1 cellular context compared by ENCODE assay signal in genomic region chr19:52296773-52297600, GRCh38.
A peak's percentile ranks its signal among the peaks of the same experiment; 100 is the strongest.
TF ChIP-seq lines count a peak whose summit lies in the region.

ZNF480 (plus strand) TSS chr19:52297169; CDS start chr19:52300413, 3,244 bp downstream.

TF ChIP-seq in HepG2, 621 proteins besides CTCF, POLR2A, EP300 and RAD21 (continued from another document):
- TF ChIP-seq TFAP4 (IDR thresholded peaks at IDR 0.05; ENCODE audit: borderline replicate concordance, low read depth) (peak; percentile 48; the same call in 1 of the 2 replicates), TEF (CRISPR knock-in tag; IDR thresholded peaks at IDR 0.05) (no peak), CHD4 (IDR thresholded peaks at IDR 0.05; ENCODE audit: borderline replicate concordance, low read length) (no peak), ADNP (CRISPR knock-in tag; IDR thresholded peaks at IDR 0.05) (no peak), AHDC1 (CRISPR knock-in tag; IDR thresholded peaks at IDR 0.05; ENCODE audit: borderline replicate concordance) (no peak), ZIK1 (CRISPR knock-in tag; IDR thresholded peaks at IDR 0.05; ENCODE audit: borderline replicate concordance, low read depth) (no peak), BRF2 (CRISPR knock-in tag; IDR thresholded peaks at IDR 0.05) (no peak), GABPB1 (CRISPR knock-in tag; IDR thresholded peaks at IDR 0.05) (peak; percentile 77), ZNF747 (CRISPR knock-in tag; IDR thresholded peaks at IDR 0.05; ENCODE audit: borderline replicate concordance) (no peak), SMAD1 (CRISPR knock-in tag; IDR thresholded peaks at IDR 0.05; ENCODE audit: borderline replicate concordance, low read depth) (no peak), ZMAT3 (CRISPR knock-in tag; conservative IDR thresholded peaks at IDR 0.05) (peak; percentile 52), PHF8 (CRISPR knock-in tag; IDR thresholded peaks at IDR 0.05) (peak; percentile 76), TGIF2 (CRISPR knock-in tag; IDR thresholded peaks at IDR 0.05) (peak; percentile 51; the same call in 1 of the 2 replicates), NFE2L2 (IDR thresholded peaks at IDR 0.05; ENCODE audit: low read length) (no peak), MIER2 (CRISPR knock-in tag; IDR thresholded peaks at IDR 0.05) (no peak), FOXK2 (IDR thresholded peaks at IDR 0.05) (no peak), ELF3 (CRISPR knock-in tag; IDR thresholded peaks at IDR 0.05) (peak; percentile 34; the same call in 1 of the 2 replicates), NONO (IDR thresholded peaks at IDR 0.05) (no peak), NONO (CRISPR knock-in tag; conservative IDR thresholded peaks at IDR 0.05) (peak; percentile 63; the same call in 1 of the 2 replicates), HNF4A (CRISPR knock-in tag; IDR thresholded peaks at IDR 0.05) (no peak; the same call in 1 of the 2 replicates), SIN3A (IDR thresholded peaks at IDR 0.05; ENCODE audit: borderline replicate concordance, low read depth, low read length) (peak; percentile 84; the same call in 1 of the 2 replicates), ZNF280D (CRISPR knock-in tag; IDR thresholded peaks at IDR 0.05) (0 out of 2 replicates have a peak, but pooled peaks have one; percentile 34)
